Comparison of ENCODE assay signal across 6 cellular contexts in genomic region chr9:128703616-128704355, GRCh38. TPM values are rescaled to one million over a fixed set of nuclear protein-coding genes. Genes with fewer than 3 reads are reported as not detected.
DNase-seq lines count a peak whose midpoint lies in the region; TF ChIP-seq lines count a peak whose summit lies in the region.

No MANE protein-coding gene starts in this region.

- no peak overlapping the region for H3K27ac ChIP-seq in hepatocyte
- H3K27ac ChIP-seq in transverse colon = peak overlapping the region; percentile 66 to 83 (median 76)

- H3K27me3 Mint-ChIP-seq in activated naive CD4-positive, alpha-beta T cell treated with anti-CD3 and anti-CD28 coated beads for 36 hours (ENCODE audit: low read depth) = no peaks in the 10 kb centered on the region

- in situ Hi-C loops in transverse colon (cut with MboI; ENCODE audit: low pct_ligation_motif_present in 1 of 4, low pct_unique_long_range_greater_than_20kb in 1 of 4, low sequenced_read_pairs in 3 of 4) = no loop called here

- H3K4me1 Mint-ChIP-seq in activated naive CD4-positive, alpha-beta T cell treated with anti-CD3 and anti-CD28 coated beads for 36 hours (ENCODE audit: low read depth) = peaks cover 13% of the 10 kb centered on the region

- H3K4me2 ChIP-seq in hepatocyte = peak overlapping the region; percentile 97

- TF ChIP-seq CTCF in hepatocyte (IDR thresholded peaks at IDR 0.05; ENCODE audit: poor library complexity) (no peak), transverse colon (IDR thresholded peaks at IDR 0.05) (no peak)

- no peaks in the 10 kb centered on the region for H3K79me2 ChIP-seq in hepatocyte

- H3K9me2 ChIP-seq in hepatocyte (replicated peaks; ENCODE audit: insufficient read depth) = no peaks in the 10 kb centered on the region

- no peaks in the 10 kb centered on the region for H4K20me1 ChIP-seq in hepatocyte (ENCODE audit: insufficient read depth, poor library complexity, severe bottlenecking)

- H3K9me3 ChIP-seq in hepatocyte (ENCODE audit: low read depth) (no peaks in the 10 kb centered on the region), transverse colon (no peaks in the 10 kb centered on the region)

- H3K4me3 ChIP-seq in hepatocyte (no peak overlapping the region), transverse colon (peak overlapping the region in 3 of 4 donors; percentile 66 to 75 (median 69))

- WGBS in hepatocyte (ENCODE audit: low lambda C conversion rate, missing lambda C conversion rate) = 86% methylated on average over 30 of the region's 31 CpGs
- 66 to 88% methylated on average over 3 to 22 of the region's 31 CpGs for WGBS in transverse colon (ENCODE audit: low coverage in 1 of 2), 2 donors

- intact Hi-C loops in activated naive CD4-positive, alpha-beta T cell treated with anti-CD3 and anti-CD28 coated beads for 36 hours (cut with micrococcal nuclease) = loop anchor here (2.0 kb wide), 1 partner anchor 115 kb away; the partner anchor contains the start of gene ENDOG
- intact Hi-C loops in transverse colon (cut with DNase I; ENCODE audit: low total_unique reads) = loop anchor here (1.0 kb wide), 1 partner anchor 81 kb away; no protein-coding TSS in a partner anchor

- DNase-seq in activated naive CD4-positive, alpha-beta T cell treated with anti-CD3 and anti-CD28 coated beads for 36 hours = no peak
- no peak for DNase-seq in activated naive CD4-positive, alpha-beta T cell (lab: John Stamatoyannopoulos, UW)
- DNase-seq in hepatocyte (ENCODE audit: low spot score) (no peak), transverse colon (no peak), hepatic stellate cell (ENCODE audit: low spot score) (no peak), KG1 (lab: John Stamatoyannopoulos, UW) (no peak)

- no peak for TF ChIP-seq POLR2A in transverse colon (IDR thresholded peaks at IDR 0.05)

- H3K27me3 ChIP-seq in hepatocyte (no peaks in the 10 kb centered on the region), transverse colon (no peaks in the 10 kb centered on the region)

- H2AFZ ChIP-seq in hepatocyte = no peak overlapping the region

- H3K36me3 ChIP-seq in hepatocyte (replicated peaks; ENCODE audit: insufficient read depth, low read depth) (no peaks in the 10 kb centered on the region), transverse colon (no peaks in the 10 kb centered on the region)

- CTCF ChIA-PET in activated naive CD4-positive, alpha-beta T cell treated with anti-CD3 and anti-CD28 coated beads for 36 hours (lab: Charles Lee) = interaction anchor here (1.9 kb wide), 1 partner anchor 21 kb away, joined by 5 read pairs; the partner anchor contains the start of gene ZDHHC12

- H3K4me1 ChIP-seq in hepatocyte (ENCODE audit: insufficient read depth) = no peaks in the 10 kb centered on the region
- H3K4me1 ChIP-seq in transverse colon = peaks cover 0 to 10% (median 6%) of the 10 kb centered on the region in 4 donors

- no peaks in the 10 kb centered on the region for H3K36me3 Mint-ChIP-seq in activated naive CD4-positive, alpha-beta T cell treated with anti-CD3 and anti-CD28 coated beads for 36 hours (ENCODE audit: low read depth)

- no peak overlapping the region for H3K27ac Mint-ChIP-seq in activated naive CD4-positive, alpha-beta T cell treated with anti-CD3 and anti-CD28 coated beads for 36 hours

- no peak for TF ChIP-seq EP300 in transverse colon (IDR thresholded peaks at IDR 0.05; ENCODE audit: low read depth)

- H3K4me3 Mint-ChIP-seq in activated naive CD4-positive, alpha-beta T cell treated with anti-CD3 and anti-CD28 coated beads for 36 hours = peak overlapping the region; percentile 72

- no peaks in the 10 kb centered on the region for H3K9me3 Mint-ChIP-seq in activated naive CD4-positive, alpha-beta T cell treated with anti-CD3 and anti-CD28 coated beads for 36 hours

RNA-seq across cellular contexts. Expression of gene PKN3, which starts 1.5 kb away (rescaled TPM):
- total RNA-seq in activated naive CD4-positive, alpha-beta T cell treated with anti-CD3 and anti-CD28 coated beads for 36 hours = 1 to 10 TPM; 6.3 to 7.3 TPM
- 4.0 and 4.5 TPM in 2 replicates for total RNA-seq in hepatocyte
- 3.7 and 9.4 TPM in 2 replicates for polyA plus RNA-seq in hepatocyte
- 10 to 100 TPM in 1 of 4 donors, 1 to 10 TPM in 3; 1.9 to 20.1 (median 5.8) TPM for total RNA-seq in transverse colon

RNA-seq across cellular contexts. Expression of gene SET, which starts 14.8 kb away (rescaled TPM):
- 100 to 1,000 TPM; 669 to 771 TPM for total RNA-seq in activated naive CD4-positive, alpha-beta T cell treated with anti-CD3 and anti-CD28 coated beads for 36 hours
- total RNA-seq in hepatocyte (343 and 416 TPM in 2 replicates), transverse colon (100 to 1,000 TPM in 1 of 4 donors, 10 to 100 TPM in 3; 29.2 to 153 (median 64.4) TPM)
- polyA plus RNA-seq in hepatocyte = 213 and 217 TPM in 2 replicates

RNA-seq across cellular contexts. Expression of gene ZDHHC12, which starts 20.1 kb away (rescaled TPM):
- 10 to 100 TPM; 50.9 to 53.1 TPM for total RNA-seq in activated naive CD4-positive, alpha-beta T cell treated with anti-CD3 and anti-CD28 coated beads for 36 hours
- total RNA-seq in hepatocyte (26.2 and 33.5 TPM in 2 replicates), transverse colon (100 to 1,000 TPM in 2 of 4 donors, 10 to 100 TPM in 2; 35.6 to 190 (median 123) TPM)
- 76.3 and 84.9 TPM in 2 replicates for polyA plus RNA-seq in hepatocyte

RNA-seq across cellular contexts. Expression of gene DYNC2I2, which starts 47.1 kb away (rescaled TPM):
- 10 to 100 TPM; 32.4 to 32.8 TPM for total RNA-seq in activated naive CD4-positive, alpha-beta T cell treated with anti-CD3 and anti-CD28 coated beads for 36 hours
- total RNA-seq in hepatocyte = 32.4 and 39.9 TPM in 2 replicates
- polyA plus RNA-seq in hepatocyte = 78.7 and 91.8 TPM in 2 replicates
- total RNA-seq in transverse colon = 100 to 1,000 TPM in 2 of 4 donors, 10 to 100 TPM in 2; 41.4 to 160 (median 94.9) TPM
